8 cellular contexts compared by ENCODE assay signal in the genomic region with DNA sequence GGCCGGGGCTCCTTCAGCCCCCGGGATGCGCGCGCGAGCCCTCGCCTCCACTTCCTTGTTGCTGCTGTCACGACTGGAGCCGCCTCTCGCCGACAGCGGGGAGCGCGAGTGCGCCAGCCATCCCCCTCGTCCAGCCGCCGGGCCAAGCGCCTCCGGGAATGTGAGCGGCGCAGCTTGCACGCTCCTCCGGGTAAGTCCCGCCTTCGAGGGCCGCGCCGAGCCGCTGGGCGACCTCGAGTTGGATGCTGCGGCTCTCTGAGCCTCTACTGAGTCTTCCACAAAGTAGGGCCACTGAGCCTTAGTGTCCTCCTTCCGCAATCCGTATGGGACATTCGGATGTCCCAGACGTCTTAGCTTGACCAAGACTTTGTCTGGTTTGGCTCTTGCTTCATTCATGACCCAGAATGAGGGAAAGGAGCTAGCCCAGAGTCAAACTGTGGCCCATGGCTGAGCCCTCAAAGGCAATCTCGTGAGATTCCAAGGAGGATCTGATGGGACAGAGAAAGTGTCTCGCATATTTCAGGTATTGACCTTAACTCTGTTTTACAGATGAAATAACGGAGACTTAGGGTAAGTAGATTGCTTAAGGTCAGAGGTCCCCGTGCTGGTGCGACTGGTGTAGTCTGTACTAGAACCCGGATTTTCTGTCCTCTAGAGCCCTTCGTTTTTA. TPM values are rescaled to one million over a fixed set of nuclear protein-coding genes. Genes with fewer than 3 reads are reported as not detected.
A peak's percentile ranks its signal among the peaks of the same experiment; 100 is the strongest.
DNase-seq lines count a peak whose midpoint lies in the region; ATAC-seq and TF ChIP-seq lines count a peak whose summit lies in the region.

No MANE protein-coding gene starts in this region.

- H3K4me1 ChIP-seq in smooth muscle cell (ENCODE audit: low read depth), result peaks cover 21% of the 10 kb centered on the region

- H3K4me2 ChIP-seq in SU-DHL-6 (ENCODE audit: low read depth, low read length, poor library complexity, severe bottlenecking), result peak overlapping the region; percentile 75
- H3K4me2 ChIP-seq in smooth muscle cell, result peak overlapping the region; percentile 95

- H4K20me1 ChIP-seq in SU-DHL-6 (ENCODE audit: low read depth, low read length) (peaks cover 8% of the 10 kb centered on the region; the same call in 1 of the 2 replicates), smooth muscle cell (ENCODE audit: low read depth) (peaks cover 45% of the 10 kb centered on the region)

- no peaks in the 10 kb centered on the region for H3K27me3 ChIP-seq in SU-DHL-6 (ENCODE audit: low read length)
- H3K27me3 ChIP-seq in smooth muscle cell (ENCODE audit: low read depth), result no peaks in the 10 kb centered on the region

- TF ChIP-seq CTCF in GM12864 (IDR thresholded peaks at IDR 0.05; ENCODE audit: low read depth, low read length, missing control alignments), result no peak
- TF ChIP-seq CTCF in SU-DHL-6 (IDR thresholded peaks at IDR 0.05; ENCODE audit: insufficient read depth, low read length, poor library complexity, severe bottlenecking), result no peak
- TF ChIP-seq CTCF in astrocyte of the spinal cord (IDR thresholded peaks at IDR 0.05; ENCODE audit: low read depth, low read length), result no peak
- no peak for TF ChIP-seq CTCF in smooth muscle cell (IDR thresholded peaks at IDR 0.05; ENCODE audit: borderline replicate concordance, insufficient read depth, poor library complexity, severe bottlenecking)

- H3K79me2 ChIP-seq in SU-DHL-6 (ENCODE audit: insufficient read depth, low read length), result peaks cover 43% of the 10 kb centered on the region
- peaks cover 74% of the 10 kb centered on the region for H3K79me2 ChIP-seq in smooth muscle cell (ENCODE audit: low read depth)

- H2AFZ ChIP-seq in SU-DHL-6 (ENCODE audit: low read depth, low read length, severe bottlenecking) (peak overlapping the region; percentile 69), smooth muscle cell (ENCODE audit: low read depth) (peak overlapping the region; percentile 68)

- 2% methylated on average over 44 of the region's 44 CpGs for WGBS in smooth muscle cell (ENCODE audit: low lambda C conversion rate)

- ATAC-seq in HG03066 (IDR thresholded peaks at IDR 0.05; ENCODE audit: low read depth, unreplicated experiment), result peak; percentile 23

- H3K9ac ChIP-seq in SU-DHL-6 (ENCODE audit: low read length), result peak overlapping the region; percentile 88
- H3K9ac ChIP-seq in smooth muscle cell (ENCODE audit: low read depth), result peak overlapping the region; percentile 97

- H3K36me3 ChIP-seq in SU-DHL-6 (ENCODE audit: low read length), result peaks cover 12% of the 10 kb centered on the region; the same call in 1 of the 2 replicates
- H3K36me3 ChIP-seq in smooth muscle cell (ENCODE audit: low read depth), result peaks cover 1% of the 10 kb centered on the region

- H3F3A ChIP-seq in SU-DHL-6 (ENCODE audit: insufficient read depth), result peaks cover 13% of the 10 kb centered on the region; the same call in 1 of the 2 replicates
- no peaks in the 10 kb centered on the region for H3F3A ChIP-seq in smooth muscle cell (ENCODE audit: low read depth)

- no peak for DNase-seq in GM12864 (ENCODE audit: low read depth)
- peak; percentile 24 for DNase-seq in astrocyte of the spinal cord (ENCODE audit: low read depth, low spot score)
- DNase-seq in smooth muscle cell (lab: John Stamatoyannopoulos, UW; ENCODE audit: unreplicated experiment), result no peak
- no peak for DNase-seq in T1000 (lab: John Stamatoyannopoulos, UW)
- no peak for DNase-seq in NCI-H446 (lab: John Stamatoyannopoulos, UW)

- H3K4me3 ChIP-seq in GM12864 (ENCODE audit: low read depth, low read length) (peak overlapping the region; percentile 92), SU-DHL-6 (ENCODE audit: insufficient read depth, low read length, poor library complexity, severe bottlenecking) (peak overlapping the region; percentile 64), astrocyte of the spinal cord (ENCODE audit: low read depth, low read length) (peak overlapping the region; percentile 93), iPS-18c (ENCODE audit: insufficient read depth, low read depth, low read length) (peak overlapping the region; percentile 83), smooth muscle cell (peak overlapping the region; percentile 81)

- H3K27ac ChIP-seq in SU-DHL-6 (ENCODE audit: low read depth, low read length) (peak overlapping the region; percentile 68), smooth muscle cell (ENCODE audit: low read depth) (peak overlapping the region; percentile 88)

- in situ Hi-C loops in astrocyte of the spinal cord (cut with HindIII; ENCODE audit: low sequenced_read_pairs), result no loop called here

- H3K9me3 ChIP-seq in SU-DHL-6 (ENCODE audit: insufficient read depth, low read length) (no peaks in the 10 kb centered on the region), iPS-18c (ENCODE audit: control insufficient read depth, insufficient read depth, low read length) (no peaks in the 10 kb centered on the region), smooth muscle cell (replicated peaks; ENCODE audit: low read depth) (no peaks in the 10 kb centered on the region)

- no peaks in the 10 kb centered on the region for H3K9me2 ChIP-seq in SU-DHL-6 (replicated peaks; ENCODE audit: insufficient read depth, low read length)

RNA-seq across cellular contexts. Expression of a gene that starts 0.6 kb away (rescaled TPM):
- 41.2 and 41.8 TPM in 2 replicates for total RNA-seq in smooth muscle cell
- polyA plus RNA-seq in smooth muscle cell, result 31.4 and 31.7 TPM in 2 replicates

RNA-seq across cellular contexts. Expression of a gene that starts 0.7 kb away (rescaled TPM):
- 3.6 and 8.4 TPM in 2 replicates for total RNA-seq in smooth muscle cell
- polyA plus RNA-seq in smooth muscle cell, result 2.5 and 5.1 TPM in 2 replicates

RNA-seq across cellular contexts. Expression of a gene that starts 40.6 kb away (rescaled TPM):
- 16.0 and 17.6 TPM in 2 replicates for total RNA-seq in smooth muscle cell
- 5.1 and 5.2 TPM in 2 replicates for polyA plus RNA-seq in smooth muscle cell

RNA-seq across cellular contexts. Expression of a gene that starts 56.5 kb away (rescaled TPM):
- not detected in 2 replicates for total RNA-seq in smooth muscle cell
- polyA plus RNA-seq in smooth muscle cell, result 0.05 TPM in 1 of 2 replicates, not detected in the other
